Comparison of ENCODE assay signal across 8 cellular contexts in the genomic region with DNA sequence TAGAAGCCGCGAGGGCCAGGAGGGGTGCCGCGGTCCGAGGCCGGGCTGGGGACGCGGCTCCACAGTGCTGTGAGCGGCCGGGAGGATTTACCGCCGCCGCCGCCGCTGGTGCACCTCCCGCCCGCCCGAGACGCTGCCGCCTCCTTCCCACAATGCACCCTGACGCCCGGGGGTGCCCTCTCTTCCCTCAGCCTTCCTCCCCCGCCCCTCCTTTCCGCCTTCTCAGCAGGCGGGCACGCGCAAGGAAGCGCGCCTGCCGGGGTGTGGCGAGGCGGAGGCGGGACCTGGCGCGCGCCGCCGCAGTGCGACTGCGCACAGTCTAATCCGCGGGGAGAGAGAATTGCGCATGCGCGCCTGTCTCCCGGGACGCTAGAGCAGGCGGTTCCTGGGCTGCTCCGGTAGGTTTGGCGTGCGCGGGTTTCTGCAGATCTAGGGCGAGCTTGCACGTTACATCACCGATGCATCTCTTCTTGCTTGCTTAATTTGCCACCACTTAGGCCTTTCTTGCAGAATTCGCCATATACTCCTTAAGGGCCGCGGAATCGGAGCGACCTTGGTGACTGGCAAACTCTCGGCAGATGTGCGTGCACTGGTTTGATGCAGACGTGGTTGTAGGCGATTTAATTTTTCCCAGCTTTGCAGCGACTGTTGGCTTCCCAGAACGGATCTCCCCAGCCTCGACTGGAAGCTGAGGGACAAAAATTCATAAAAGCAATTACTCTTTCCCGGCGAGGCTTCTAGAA. TPM values are rescaled to one million over a fixed set of nuclear protein-coding genes. Genes with fewer than 3 reads are reported as not detected.
A peak's percentile ranks its signal among the peaks of the same experiment; 100 is the strongest.
DNase-seq lines count a peak whose midpoint lies in the region; ATAC-seq and TF ChIP-seq lines count a peak whose summit lies in the region.

A gene (plus strand): TSS at position 347 of the 743 bp plus-strand sequence. CDS start 506 bp downstream, outside the sequence.
A gene with protein sequence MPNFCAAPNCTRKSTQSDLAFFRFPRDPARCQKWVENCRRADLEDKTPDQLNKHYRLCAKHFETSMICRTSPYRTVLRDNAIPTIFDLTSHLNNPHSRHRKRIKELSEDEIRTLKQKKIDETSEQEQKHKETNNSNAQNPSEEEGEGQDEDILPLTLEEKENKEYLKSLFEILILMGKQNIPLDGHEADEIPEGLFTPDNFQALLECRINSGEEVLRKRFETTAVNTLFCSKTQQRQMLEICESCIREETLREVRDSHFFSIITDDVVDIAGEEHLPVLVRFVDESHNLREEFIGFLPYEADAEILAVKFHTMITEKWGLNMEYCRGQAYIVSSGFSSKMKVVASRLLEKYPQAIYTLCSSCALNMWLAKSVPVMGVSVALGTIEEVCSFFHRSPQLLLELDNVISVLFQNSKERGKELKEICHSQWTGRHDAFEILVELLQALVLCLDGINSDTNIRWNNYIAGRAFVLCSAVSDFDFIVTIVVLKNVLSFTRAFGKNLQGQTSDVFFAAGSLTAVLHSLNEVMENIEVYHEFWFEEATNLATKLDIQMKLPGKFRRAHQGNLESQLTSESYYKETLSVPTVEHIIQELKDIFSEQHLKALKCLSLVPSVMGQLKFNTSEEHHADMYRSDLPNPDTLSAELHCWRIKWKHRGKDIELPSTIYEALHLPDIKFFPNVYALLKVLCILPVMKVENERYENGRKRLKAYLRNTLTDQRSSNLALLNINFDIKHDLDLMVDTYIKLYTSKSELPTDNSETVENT (minus strand): TSS at position 156 of the 743 bp plus-strand sequence. CDS start 296 bp downstream, outside the sequence.

- H3K27me3 Mint-ChIP-seq in WTC11 (ENCODE audit: low read depth) = peaks cover 3% of the 10 kb centered on the region; the same call in 1 of the 2 replicates

- CTCF ChIA-PET in WTC11 (lab: Charles Lee) = interaction anchor here (1.2 kb wide), 1 partner anchor 173 kb away, joined by 4 read pairs; no protein-coding TSS in a partner anchor

- no peak for TF ChIP-seq CTCF in AG10803 (conservative IDR thresholded peaks at IDR 0.05; ENCODE audit: low read length)
- no peak for TF ChIP-seq CTCF in WTC11 (IDR thresholded peaks at IDR 0.05)
- no peak for TF ChIP-seq CTCF in cardiac fibroblast (IDR thresholded peaks at IDR 0.05; ENCODE audit: low read depth, low read length)

- in situ Hi-C loops in GM18951 (cut with MboI; ENCODE audit: low sequenced_read_pairs, unreplicated experiment) = no loop called here

- peak; percentile 98 for DNase-seq in AG10803 (ENCODE audit: low read depth)
- DNase-seq in NCI-H2227 (lab: John Stamatoyannopoulos, UW; ENCODE audit: unreplicated experiment) = peak; percentile 99
- DNase-seq in WTC11 (ENCODE audit: low spot score) = peak; percentile 97
- DNase-seq in cardiac fibroblast (ENCODE audit: low read depth in 2 of 2) = peak; percentile 97 to 99
- DNase-seq in iris pigment epithelial cell (ENCODE audit: low read depth) = peak; percentile 98
- DNase-seq in stimulated activated CD4-positive, alpha-beta T cell treated with anti-CD3 and anti-CD28 coated beads, Interleukin-12 subunit alpha, Interleukin-12 subunit beta, amount 100 ng/mL, for 4 hours = peak; percentile 94

- peak; percentile 77 for TF ChIP-seq POLR2A in GM18951 (IDR thresholded peaks at IDR 0.05; ENCODE audit: extremely low read depth, insufficient read depth, insufficient read length)

- peak within 1 kb of the TSS; percentile 96 for H3K4me3 Mint-ChIP-seq in WTC11

- ATAC-seq in HG03175 (IDR thresholded peaks at IDR 0.05; ENCODE audit: unreplicated experiment) (peak; percentile 80), WTC11 (peak; percentile 89)

- H3K36me3 Mint-ChIP-seq in WTC11 = no peaks in the 10 kb centered on the region

- no peaks in the 10 kb centered on the region for H3K9me3 Mint-ChIP-seq in WTC11

- H3K4me3 ChIP-seq in AG10803 (ENCODE audit: low read length) (peak within 1 kb of the TSS; percentile 89), cardiac fibroblast (replicated peaks in 1 of 2; ENCODE audit: low read depth in 2 of 2, low read length in 2 of 2) (peak within 1 kb of the TSS; percentile 76 to 81)

- H3K27ac Mint-ChIP-seq in WTC11 = peak within 1 kb of the TSS; percentile 84

- POLR2A ChIA-PET in WTC11 (lab: Charles Lee) = no interaction called here

- H3K4me1 Mint-ChIP-seq in WTC11 = peaks cover 45% of the 10 kb centered on the region

TF ChIP-seq in WTC11, 78 proteins besides CTCF, POLR2A, EP300 and RAD21 (continues in another document):
- TF ChIP-seq, protein P1, sequence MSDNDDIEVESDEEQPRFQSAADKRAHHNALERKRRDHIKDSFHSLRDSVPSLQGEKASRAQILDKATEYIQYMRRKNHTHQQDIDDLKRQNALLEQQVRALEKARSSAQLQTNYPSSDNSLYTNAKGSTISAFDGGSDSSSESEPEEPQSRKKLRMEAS (CRISPR knock-in tag; IDR thresholded peaks at IDR 0.05) = peak; percentile 81
- no peak for TF ChIP-seq ELF4 (CRISPR knock-in tag; IDR thresholded peaks at IDR 0.05; ENCODE audit: low read depth)
- TF ChIP-seq NR2C2 (CRISPR knock-in tag; IDR thresholded peaks at IDR 0.05) = no peak
- peak; percentile 58 for TF ChIP-seq NFE2L1 (CRISPR knock-in tag; IDR thresholded peaks at IDR 0.05)
- no peak for TF ChIP-seq CBFB (CRISPR knock-in tag; IDR thresholded peaks at IDR 0.05; ENCODE audit: low read depth)
- no peak for TF ChIP-seq ZNF263 (CRISPR knock-in tag; IDR thresholded peaks at IDR 0.05; ENCODE audit: low read depth)
- TF ChIP-seq ZNF396 (CRISPR knock-in tag; IDR thresholded peaks at IDR 0.05; ENCODE audit: borderline replicate concordance) = no peak
- TF ChIP-seq, protein P2, sequence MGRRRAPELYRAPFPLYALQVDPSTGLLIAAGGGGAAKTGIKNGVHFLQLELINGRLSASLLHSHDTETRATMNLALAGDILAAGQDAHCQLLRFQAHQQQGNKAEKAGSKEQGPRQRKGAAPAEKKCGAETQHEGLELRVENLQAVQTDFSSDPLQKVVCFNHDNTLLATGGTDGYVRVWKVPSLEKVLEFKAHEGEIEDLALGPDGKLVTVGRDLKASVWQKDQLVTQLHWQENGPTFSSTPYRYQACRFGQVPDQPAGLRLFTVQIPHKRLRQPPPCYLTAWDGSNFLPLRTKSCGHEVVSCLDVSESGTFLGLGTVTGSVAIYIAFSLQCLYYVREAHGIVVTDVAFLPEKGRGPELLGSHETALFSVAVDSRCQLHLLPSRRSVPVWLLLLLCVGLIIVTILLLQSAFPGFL (CRISPR knock-in tag; IDR thresholded peaks at IDR 0.05; ENCODE audit: borderline replicate concordance) = no peak
- TF ChIP-seq, protein P3, sequence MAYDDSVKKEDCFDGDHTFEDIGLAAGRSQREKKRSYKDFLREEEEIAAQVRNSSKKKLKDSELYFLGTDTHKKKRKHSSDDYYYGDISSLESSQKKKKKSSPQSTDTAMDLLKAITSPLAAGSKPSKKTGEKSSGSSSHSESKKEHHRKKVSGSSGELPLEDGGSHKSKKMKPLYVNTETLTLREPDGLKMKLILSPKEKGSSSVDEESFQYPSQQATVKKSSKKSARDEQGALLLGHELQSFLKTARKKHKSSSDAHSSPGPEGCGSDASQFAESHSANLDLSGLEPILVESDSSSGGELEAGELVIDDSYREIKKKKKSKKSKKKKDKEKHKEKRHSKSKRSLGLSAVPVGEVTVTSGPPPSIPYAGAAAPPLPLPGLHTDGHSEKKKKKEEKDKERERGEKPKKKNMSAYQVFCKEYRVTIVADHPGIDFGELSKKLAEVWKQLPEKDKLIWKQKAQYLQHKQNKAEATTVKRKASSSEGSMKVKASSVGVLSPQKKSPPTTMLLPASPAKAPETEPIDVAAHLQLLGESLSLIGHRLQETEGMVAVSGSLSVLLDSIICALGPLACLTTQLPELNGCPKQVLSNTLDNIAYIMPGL (CRISPR knock-in tag; IDR thresholded peaks at IDR 0.05) = peak; percentile 32; the same call in 1 of the 2 replicates
- TF ChIP-seq GABPB1 (CRISPR knock-in tag; IDR thresholded peaks at IDR 0.05) = no peak; the same call in 1 of the 2 replicates
- no peak for TF ChIP-seq IRF2 (CRISPR knock-in tag; IDR thresholded peaks at IDR 0.05; ENCODE audit: borderline replicate concordance, low read depth)
- TF ChIP-seq, protein P4, sequence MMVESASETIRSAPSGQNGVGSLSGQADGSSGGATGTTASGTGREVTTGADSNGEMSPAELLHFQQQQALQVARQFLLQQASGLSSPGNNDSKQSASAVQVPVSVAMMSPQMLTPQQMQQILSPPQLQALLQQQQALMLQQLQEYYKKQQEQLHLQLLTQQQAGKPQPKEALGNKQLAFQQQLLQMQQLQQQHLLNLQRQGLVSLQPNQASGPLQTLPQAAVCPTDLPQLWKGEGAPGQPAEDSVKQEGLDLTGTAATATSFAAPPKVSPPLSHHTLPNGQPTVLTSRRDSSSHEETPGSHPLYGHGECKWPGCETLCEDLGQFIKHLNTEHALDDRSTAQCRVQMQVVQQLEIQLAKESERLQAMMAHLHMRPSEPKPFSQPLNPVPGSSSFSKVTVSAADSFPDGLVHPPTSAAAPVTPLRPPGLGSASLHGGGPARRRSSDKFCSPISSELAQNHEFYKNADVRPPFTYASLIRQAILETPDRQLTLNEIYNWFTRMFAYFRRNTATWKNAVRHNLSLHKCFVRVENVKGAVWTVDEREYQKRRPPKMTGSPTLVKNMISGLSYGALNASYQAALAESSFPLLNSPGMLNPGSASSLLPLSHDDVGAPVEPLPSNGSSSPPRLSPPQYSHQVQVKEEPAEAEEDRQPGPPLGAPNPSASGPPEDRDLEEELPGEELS (CRISPR knock-in tag; IDR thresholded peaks at IDR 0.05) = no peak
- TF ChIP-seq ZNF219 (CRISPR knock-in tag; IDR thresholded peaks at IDR 0.05; ENCODE audit: borderline replicate concordance) = no peak
- TF ChIP-seq, protein P5, sequence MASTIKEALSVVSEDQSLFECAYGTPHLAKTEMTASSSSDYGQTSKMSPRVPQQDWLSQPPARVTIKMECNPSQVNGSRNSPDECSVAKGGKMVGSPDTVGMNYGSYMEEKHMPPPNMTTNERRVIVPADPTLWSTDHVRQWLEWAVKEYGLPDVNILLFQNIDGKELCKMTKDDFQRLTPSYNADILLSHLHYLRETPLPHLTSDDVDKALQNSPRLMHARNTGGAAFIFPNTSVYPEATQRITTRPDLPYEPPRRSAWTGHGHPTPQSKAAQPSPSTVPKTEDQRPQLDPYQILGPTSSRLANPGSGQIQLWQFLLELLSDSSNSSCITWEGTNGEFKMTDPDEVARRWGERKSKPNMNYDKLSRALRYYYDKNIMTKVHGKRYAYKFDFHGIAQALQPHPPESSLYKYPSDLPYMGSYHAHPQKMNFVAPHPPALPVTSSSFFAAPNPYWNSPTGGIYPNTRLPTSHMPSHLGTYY (CRISPR knock-in tag; IDR thresholded peaks at IDR 0.05) = no peak
- no peak for TF ChIP-seq RORB (CRISPR knock-in tag; IDR thresholded peaks at IDR 0.05)
- TF ChIP-seq, protein P6, sequence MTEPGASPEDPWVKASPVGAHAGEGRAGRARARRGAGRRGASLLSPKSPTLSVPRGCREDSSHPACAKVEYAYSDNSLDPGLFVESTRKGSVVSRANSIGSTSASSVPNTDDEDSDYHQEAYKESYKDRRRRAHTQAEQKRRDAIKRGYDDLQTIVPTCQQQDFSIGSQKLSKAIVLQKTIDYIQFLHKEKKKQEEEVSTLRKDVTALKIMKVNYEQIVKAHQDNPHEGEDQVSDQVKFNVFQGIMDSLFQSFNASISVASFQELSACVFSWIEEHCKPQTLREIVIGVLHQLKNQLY (CRISPR knock-in tag; IDR thresholded peaks at IDR 0.05) = no peak

RNA-seq across cellular contexts. Expression of the first gene that starts in this region (rescaled TPM):
- 7.0 to 8.1 TPM (median 7.7 TPM) in 3 replicates for total RNA-seq in WTC11 (2021)

RNA-seq across cellular contexts. Expression of the second gene that starts in this region (rescaled TPM):
- 26.9 to 27.6 TPM (median 27.4 TPM) in 3 replicates for total RNA-seq in WTC11 (2021)

Comparison
In these comparisons a context has a peak if more than half of its experiments do, and no peak if none do; other contexts are left out.
1. Peak in every context shown above with its lines: DNase-seq, ATAC-seq and H3K4me3 ChIP-seq.